Comparison of ENCODE assay signal across 16 cellular contexts in genomic region chr12:46774011-46774633, GRCh38. TPM values are rescaled to one million over a fixed set of nuclear protein-coding genes. Genes with fewer than 3 reads are reported as not detected.
A peak's percentile ranks its signal among the peaks of the same experiment; 100 is the strongest.
DNase-seq lines count a peak whose midpoint lies in the region; ATAC-seq, FAIRE-seq and TF ChIP-seq lines count a peak whose summit lies in the region.
"Had no signal": no experiment of that assay in that cellular context is flagged by ENCODE, and none has a peak within 500 bp of the region (broad histone marks: within the 10 kb centered on the region; RNA-seq: fewer than 3 reads in every experiment).

No MANE protein-coding gene starts in this region.

- peaks cover 3% of the 10 kb centered on the region; the same call in 1 of the 2 replicates for H3K9me3 ChIP-seq in SJCRH30 (replicated peaks)
- H3K9me3 ChIP-seq in gastrocnemius medialis = no peaks in the 10 kb centered on the region
- H3K9me3 ChIP-seq: left lung, thyroid gland had no signal

- H3K27ac ChIP-seq in SJCRH30 = peak overlapping the region; percentile 58
- H3K27ac ChIP-seq in gastrocnemius medialis = peak overlapping the region; percentile 85 to 90 (median 88)
- H3K27ac ChIP-seq: left lung, thyroid gland had no signal

- no peaks in the 10 kb centered on the region for H3K27me3 ChIP-seq in SJCRH30
- no peaks in the 10 kb centered on the region for H3K27me3 ChIP-seq in gastrocnemius medialis
- H3K27me3 ChIP-seq: left lung, thyroid gland had no signal

- H3K4me1 ChIP-seq in SJCRH30 (peaks cover 64% of the 10 kb centered on the region), gastrocnemius medialis (peaks cover 64 to 67% of the 10 kb centered on the region in 2 donors)
- H3K4me1 ChIP-seq: left lung had no signal

- CTCF ChIA-PET in activated CD4-positive, alpha-beta T cell treated with anti-CD3 and anti-CD28 coated beads for 36 hours (lab: Charles Lee) = interaction anchor here (0.6 kb wide), 1 partner anchor 219 kb away, joined by 3 read pairs; no protein-coding TSS in a partner anchor

- POLR2A ChIA-PET in activated CD4-positive, alpha-beta T cell treated with anti-CD3 and anti-CD28 coated beads for 36 hours (lab: Charles Lee) = no interaction called here

- DNase-seq in H54 (ENCODE audit: insufficient read length, low spot score) (no peak), SJCRH30 (peak; percentile 40 to 61), fibroblast of mammary gland (ENCODE audit: low read depth) (peak; percentile 52), gastrocnemius medialis (peak; percentile 53 to 69), NCI-H1105 treated with DMSO at 0.1 percent for 48 hours (lab: John Stamatoyannopoulos, UW) (no peak), NCI-H510A (lab: John Stamatoyannopoulos, UW) (no peak)
- DNase-seq in activated CD4-positive, alpha-beta T cell treated with anti-CD3 and anti-CD28 coated beads for 36 hours = no peak
- DNase-seq: activated naive CD8-positive, alpha-beta T cell treated with anti-CD3 and anti-CD28 coated beads for 36 hours; CD4-positive, alpha-beta T cell; left lung; naive B cell; NCI-H146; stimulated activated CD4-positive, alpha-beta T cell treated with anti-CD3 and anti-CD28 coated beads, Interleukin-2, amount 100 ng/mL, for 48 hours; thyroid gland had no signal

- no peak overlapping the region for H3K27ac Mint-ChIP-seq in activated CD4-positive, alpha-beta T cell treated with anti-CD3 and anti-CD28 coated beads for 36 hours
- H3K27ac Mint-ChIP-seq: activated naive CD8-positive, alpha-beta T cell treated with anti-CD3 and anti-CD28 coated beads for 36 hours; CD4-positive, alpha-beta T cell; naive B cell; T-helper 2 cell treated with Interferon-gamma antibody and Interleukin-4, amounts not matched to agents 5 μg/mL and 100 μg/mL, for 36 hours had no signal

- FAIRE-seq in H54 (lab: Jason Lieb, UNC) = peak; percentile 92

- H3K36me3 ChIP-seq in SJCRH30 (no peaks in the 10 kb centered on the region; the same call in 1 of the 2 replicates), gastrocnemius medialis (no peaks in the 10 kb centered on the region)
- H3K36me3 ChIP-seq: left lung, thyroid gland had no signal

- no peak for TF ChIP-seq CTCF in fibroblast of mammary gland (conservative IDR thresholded peaks at IDR 0.05; ENCODE audit: control insufficient read depth, insufficient read depth, low read depth, low read length)
- TF ChIP-seq CTCF in gastrocnemius medialis (IDR thresholded peaks at IDR 0.05 in 4 of 5, conservative IDR thresholded peaks at IDR 0.05 in 1 of 5) = peak in 1 of 5 experiments; percentile 8

- no peaks in the 10 kb centered on the region for H3K4me1 Mint-ChIP-seq in activated CD4-positive, alpha-beta T cell treated with anti-CD3 and anti-CD28 coated beads for 36 hours
- H3K4me1 Mint-ChIP-seq: activated naive CD8-positive, alpha-beta T cell treated with anti-CD3 and anti-CD28 coated beads for 36 hours; naive B cell had no signal

- H3K27me3 Mint-ChIP-seq in activated CD4-positive, alpha-beta T cell treated with anti-CD3 and anti-CD28 coated beads for 36 hours = peaks cover 8% of the 10 kb centered on the region
- H3K27me3 Mint-ChIP-seq: activated naive CD8-positive, alpha-beta T cell treated with anti-CD3 and anti-CD28 coated beads for 36 hours had no signal

- H3K4me3 ChIP-seq in SJCRH30 (0 out of 2 replicates have a peak overlapping the region, but pooled peaks have one; percentile 0), fibroblast of mammary gland (ENCODE audit: control insufficient read depth, low read depth, low read length) (no peak overlapping the region), gastrocnemius medialis (no peak overlapping the region)
- H3K4me3 ChIP-seq: left lung, thyroid gland had no signal

- intact Hi-C loops in gastrocnemius medialis (cut with DNase I; ENCODE audit: low total_unique reads) = loop anchor here (5.0 to 10.0 kb wide), 5 partner anchors 57 to 402 kb away; partner anchors contain the start of gene SLC38A2
- intact Hi-C loops in activated CD4-positive, alpha-beta T cell treated with anti-CD3 and anti-CD28 coated beads for 36 hours (cut with DNase I, micrococcal nuclease) = no loop called here

- peak; percentile 81 to 90 for ATAC-seq in gastrocnemius medialis
- ATAC-seq in activated CD4-positive, alpha-beta T cell treated with anti-CD3 and anti-CD28 coated beads for 36 hours = no peak
- ATAC-seq: left lung, Panc1 had no signal

- H3K9me3 Mint-ChIP-seq in activated CD4-positive, alpha-beta T cell treated with anti-CD3 and anti-CD28 coated beads for 36 hours (ENCODE audit: low read depth) = no peaks in the 10 kb centered on the region
- H3K9me3 Mint-ChIP-seq: activated naive CD8-positive, alpha-beta T cell treated with anti-CD3 and anti-CD28 coated beads for 36 hours; CD4-positive, alpha-beta T cell; T-helper 2 cell treated with Interferon-gamma antibody and Interleukin-4, amounts not matched to agents 5 μg/mL and 100 μg/mL, for 36 hours had no signal

- no peak for TF ChIP-seq POLR2A in H54 (IDR thresholded peaks at IDR 0.05; ENCODE audit: low read depth, low read length)
- TF ChIP-seq POLR2A in gastrocnemius medialis (IDR thresholded peaks at IDR 0.05) = peak in 1 of 2 donors; percentile 60

- no peaks in the 10 kb centered on the region for H3K36me3 Mint-ChIP-seq in activated CD4-positive, alpha-beta T cell treated with anti-CD3 and anti-CD28 coated beads for 36 hours (ENCODE audit: low read depth)
- H3K36me3 Mint-ChIP-seq: activated naive CD8-positive, alpha-beta T cell treated with anti-CD3 and anti-CD28 coated beads for 36 hours; naive B cell had no signal

- in situ Hi-C loops in gastrocnemius medialis (cut with MboI; ENCODE audit: low sequenced_read_pairs in 4 of 4) = loop anchor here in 1 of 4 donors (5.0 kb wide), 1 partner anchor 58 kb away; no protein-coding TSS in a partner anchor

- no peak overlapping the region for H3K4me3 Mint-ChIP-seq in activated CD4-positive, alpha-beta T cell treated with anti-CD3 and anti-CD28 coated beads for 36 hours
- H3K4me3 Mint-ChIP-seq: activated naive CD8-positive, alpha-beta T cell treated with anti-CD3 and anti-CD28 coated beads for 36 hours; CD4-positive, alpha-beta T cell; naive B cell; T-helper 2 cell treated with Interferon-gamma antibody and Interleukin-4, amounts not matched to agents 5 μg/mL and 100 μg/mL, for 36 hours had no signal

RNA-seq across cellular contexts. Expression of gene SLC38A4, which starts 51.7 kb away (rescaled TPM):
- 3.9 and 5.5 TPM in 2 replicates for total RNA-seq in SJCRH30 (2014; rRNA removed; shearing (Covaris generic))
- 10 to 100 TPM; 14.7 to 46.0 (median 23.0) TPM for total RNA-seq in gastrocnemius medialis
- not detected for total RNA-seq in activated CD4-positive, alpha-beta T cell treated with anti-CD3 and anti-CD28 coated beads for 36 hours
- total RNA-seq: activated naive CD8-positive, alpha-beta T cell treated with anti-CD3 and anti-CD28 coated beads for 36 hours; CD4-positive, alpha-beta T cell had no signal

Comparison
In these comparisons a context has a peak if more than half of its experiments do, and no peak if none do; other contexts are left out.
1. DNase-seq: peak in SJCRH30 (2 of 2), fibroblast of mammary gland (single experiment) and gastrocnemius medialis (2 of 2); none in H54 (single experiment), NCI-H1105 treated with DMSO at 0.1 percent for 48 hours (single experiment), NCI-H510A (single experiment) and activated CD4-positive, alpha-beta T cell treated with anti-CD3 and anti-CD28 coated beads for 36 hours (single experiment).